28 cellular contexts compared by ENCODE assay signal in genomic region chr6:161281092-161281491, GRCh38.
"Had no signal": no experiment of that assay in that cellular context is flagged by ENCODE, and none has a peak within 500 bp of the region (broad histone marks: within the 10 kb centered on the region; RNA-seq: fewer than 3 reads in every experiment).

No MANE protein-coding gene starts in this region.

- H3K4me1 ChIP-seq: stomach, suprapubic skin, testis, thyroid gland, tibial artery, tibial nerve, transverse colon, upper lobe of left lung, upper lobe of right lung, uterus, vagina had no signal

- H3K4me3 ChIP-seq: stomach, suprapubic skin, testis, thoracic aorta, thyroid gland, tibial artery, tibial nerve, transverse colon, upper lobe of left lung, upper lobe of right lung, uterus, vagina had no signal

- H3K27ac ChIP-seq: stomach, suprapubic skin, testis, thoracic aorta, thyroid gland, tibial artery, tibial nerve, transverse colon, upper lobe of left lung, upper lobe of right lung, uterus, vagina had no signal

- ATAC-seq: stimulated activated effector memory CD8-positive, alpha-beta T cell treated with anti-CD3 and anti-CD28 coated beads, Interleukin-12 subunit alpha, Interleukin-12 subunit beta, amount 100 ng/mL, for 72 hours; stimulated activated memory B cell treated with anti-CD40 and anti-IgM and Interleukin-4, amounts not matched to agents 10 μg/mL and 1 μg/mL and 100 μg/mL, for 72 hours; stimulated activated naive B cell treated with anti-CD40 and anti-IgM and Interleukin-4, amounts not matched to agents 10 μg/mL and 1 μg/mL and 100 μg/mL, for 72 hours; stimulated activated naive CD8-positive, alpha-beta T cell treated with anti-CD3 and anti-CD28 coated beads, Interleukin-15, amount 100 ng/mL, for 72 hours; stimulated activated naive CD8-positive, alpha-beta T cell treated with anti-CD3 and anti-CD28 coated beads, Interleukin-15, Interleukin-2, amounts not matched to agents 100 U/mL and 50 U/mL, for 24 hours; upper lobe of right lung had no signal

- H3K36me3 Mint-ChIP-seq: stimulated activated effector memory CD8-positive, alpha-beta T cell treated with anti-CD3 and anti-CD28 coated beads, Interleukin-12 subunit alpha, Interleukin-12 subunit beta, amount 100 ng/mL, for 72 hours; stimulated activated memory B cell treated with anti-CD40 and anti-IgM and Interleukin-4, amounts not matched to agents 10 μg/mL and 1 μg/mL and 100 μg/mL, for 72 hours; stimulated activated naive B cell treated with anti-CD40 and anti-IgM and Interleukin-4, amounts not matched to agents 10 μg/mL and 1 μg/mL and 100 μg/mL, for 72 hours; type B pancreatic cell had no signal

- H3K27me3 ChIP-seq: stomach, suprapubic skin, testis, thyroid gland, tibial artery, tibial nerve, transverse colon, upper lobe of left lung, upper lobe of right lung, uterus, vagina had no signal

- DNase-seq: stimulated activated CD4-positive, alpha-beta T cell treated with anti-CD3 and anti-CD28 coated beads, Interleukin-2, amount 100 ng/mL, for 48 hours; stimulated activated CD4-positive, alpha-beta T cell treated with anti-CD3 and anti-CD28 coated beads, Interleukin-4, amount 100 ng/mL, for 24 hours; stimulated activated CD4-positive, alpha-beta T cell treated with anti-CD3 and anti-CD28 coated beads, Interleukin-4, amount 100 ng/mL, for 4 hours; stimulated activated CD8-positive, alpha-beta memory T cell treated with anti-CD3 and anti-CD28 coated beads, Interleukin-4, amount 100 ng/mL, for 48 hours; stimulated activated naive B cell treated with anti-CD40 and anti-IgM and Interleukin-4, amounts not matched to agents 10 μg/mL and 1 μg/mL and 100 μg/mL, for 72 hours; stimulated activated naive CD4-positive, alpha-beta T cell; stimulated activated naive CD4-positive, alpha-beta T cell treated with Interleukin-2 at 50 U/mL for 16 hours; stimulated activated naive CD8-positive, alpha-beta T cell treated with anti-CD3 and anti-CD28 coated beads, Interleukin-15, amount 100 ng/mL, for 72 hours; stimulated activated naive CD8-positive, alpha-beta T cell treated with anti-CD3 and anti-CD28 coated beads, Interleukin-15, Interleukin-2, amounts not matched to agents 100 U/mL and 50 U/mL, for 24 hours; stomach; substantia nigra; testis; thyroid gland; tibial artery; transverse colon; trophoblast cell; upper lobe of left lung; upper lobe of right lung; uterus had no signal

- H3K4me3 Mint-ChIP-seq: stimulated activated effector memory CD8-positive, alpha-beta T cell treated with anti-CD3 and anti-CD28 coated beads, Interleukin-12 subunit alpha, Interleukin-12 subunit beta, amount 100 ng/mL, for 72 hours; stimulated activated memory B cell treated with anti-CD40 and anti-IgM and Interleukin-4, amounts not matched to agents 10 μg/mL and 1 μg/mL and 100 μg/mL, for 72 hours; stimulated activated naive B cell treated with anti-CD40 and anti-IgM and Interleukin-4, amounts not matched to agents 10 μg/mL and 1 μg/mL and 100 μg/mL, for 72 hours; stimulated activated naive CD8-positive, alpha-beta T cell treated with anti-CD3 and anti-CD28 coated beads, Interleukin-15, amount 100 ng/mL, for 72 hours; stimulated activated naive CD8-positive, alpha-beta T cell treated with anti-CD3 and anti-CD28 coated beads, Interleukin-15, Interleukin-2, amounts not matched to agents 100 ng/mL and 50 ng/mL, for 24 hours; type B pancreatic cell had no signal

- H3K4me1 Mint-ChIP-seq: stimulated activated effector memory CD8-positive, alpha-beta T cell treated with anti-CD3 and anti-CD28 coated beads, Interleukin-12 subunit alpha, Interleukin-12 subunit beta, amount 100 ng/mL, for 72 hours; stimulated activated memory B cell treated with anti-CD40 and anti-IgM and Interleukin-4, amounts not matched to agents 10 μg/mL and 1 μg/mL and 100 μg/mL, for 72 hours; stimulated activated naive B cell treated with anti-CD40 and anti-IgM and Interleukin-4, amounts not matched to agents 10 μg/mL and 1 μg/mL and 100 μg/mL, for 72 hours; stimulated activated naive CD8-positive, alpha-beta T cell treated with anti-CD3 and anti-CD28 coated beads, Interleukin-15, amount 100 ng/mL, for 72 hours had no signal

- H3K9me3 ChIP-seq: suprapubic skin, testis, thoracic aorta, thyroid gland, tibial artery, transverse colon, upper lobe of left lung, upper lobe of right lung, uterus, vagina had no signal

- H3K36me3 ChIP-seq: stomach, suprapubic skin, thoracic aorta, thyroid gland, tibial artery, tibial nerve, transverse colon, upper lobe of left lung, upper lobe of right lung, uterus, vagina had no signal

- H3K27ac Mint-ChIP-seq: stimulated activated effector memory CD8-positive, alpha-beta T cell treated with anti-CD3 and anti-CD28 coated beads, Interleukin-12 subunit alpha, Interleukin-12 subunit beta, amount 100 ng/mL, for 72 hours; stimulated activated memory B cell treated with anti-CD40 and anti-IgM and Interleukin-4, amounts not matched to agents 10 μg/mL and 1 μg/mL and 100 μg/mL, for 72 hours; stimulated activated naive B cell treated with anti-CD40 and anti-IgM and Interleukin-4, amounts not matched to agents 10 μg/mL and 1 μg/mL and 100 μg/mL, for 72 hours; stimulated activated naive CD8-positive, alpha-beta T cell treated with anti-CD3 and anti-CD28 coated beads, Interleukin-15, amount 100 ng/mL, for 72 hours; stimulated activated naive CD8-positive, alpha-beta T cell treated with anti-CD3 and anti-CD28 coated beads, Interleukin-15, Interleukin-2, amounts not matched to agents 100 ng/mL and 50 ng/mL, for 24 hours; type B pancreatic cell had no signal

- FAIRE-seq: urothelium cell line had no signal
